30 cellular contexts compared by ENCODE assay signal in the genomic region with DNA sequence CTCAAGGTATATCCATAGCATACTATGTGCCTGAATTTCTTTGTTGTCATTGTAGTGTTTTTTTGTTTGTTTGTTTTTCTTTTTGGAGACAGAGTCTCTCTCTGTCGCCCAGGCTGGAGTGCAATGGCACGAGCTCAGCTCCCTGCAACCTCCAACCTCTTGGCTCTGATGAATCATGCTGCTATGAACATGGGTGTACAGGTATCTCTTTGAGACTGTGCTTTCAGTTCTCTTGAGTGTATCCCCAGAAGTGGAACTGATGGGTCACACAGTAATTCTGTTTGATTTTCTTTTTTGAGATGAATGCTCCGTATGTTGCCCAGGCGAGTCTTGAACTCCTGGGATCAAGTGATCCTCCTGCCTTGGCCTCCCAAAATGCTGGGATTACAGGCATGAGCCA.
"Had no signal": no experiment of that assay in that cellular context is flagged by ENCODE, and none has a peak within 500 bp of the region (broad histone marks: within the 10 kb centered on the region; RNA-seq: fewer than 3 reads in every experiment).

No MANE protein-coding gene starts in this region.

- H2AFZ ChIP-seq: hepatocyte had no signal

- H3K4me1 ChIP-seq: adrenal gland, body of pancreas, colonic mucosa, gastroesophageal sphincter, heart right ventricle had no signal

- H3K79me2 ChIP-seq: hepatocyte had no signal

- H3K4me1 Mint-ChIP-seq: activated naive CD8-positive, alpha-beta T cell treated with anti-CD3 and anti-CD28 coated beads for 36 hours; activated naive CD8-positive, alpha-beta T cell treated with anti-CD3 and anti-CD28 coated beads, Interleukin-2, amount 50 U/mL, for 24 hours had no signal

- H3K27ac ChIP-seq: adrenal gland, body of pancreas, cardiac muscle cell, colonic mucosa, foreskin keratinocyte, gastroesophageal sphincter, heart right ventricle, hepatocyte had no signal

- H3K9me3 Mint-ChIP-seq: activated CD8-positive, alpha-beta T cell treated with anti-CD3 and anti-CD28 coated beads for 36 hours; activated naive CD8-positive, alpha-beta T cell treated with anti-CD3 and anti-CD28 coated beads for 36 hours; activated naive CD8-positive, alpha-beta T cell treated with anti-CD3 and anti-CD28 coated beads, Interleukin-2, amount 50 U/mL, for 24 hours; activated T-helper 1 cell treated with anti-CD3 and anti-CD28 coated beads, Interleukin-12 subunit alpha, Interleukin-12 subunit beta, Interleukin-2, Interleukin-4 antibody, amounts not matched to agents 30 ng/mL and 10 ng/mL and 1 ng/mL, durations not matched to agents 14 hours and 24 hours and 36 hours had no signal

- H3K27ac Mint-ChIP-seq: activated CD8-positive, alpha-beta T cell treated with anti-CD3 and anti-CD28 coated beads for 36 hours; activated naive CD8-positive, alpha-beta T cell treated with anti-CD3 and anti-CD28 coated beads for 36 hours; activated naive CD8-positive, alpha-beta T cell treated with anti-CD3 and anti-CD28 coated beads, Interleukin-2, amount 50 U/mL, for 24 hours had no signal

- H3K4me3 ChIP-seq: adrenal gland, body of pancreas, cardiac muscle cell, colonic mucosa, gastroesophageal sphincter, heart right ventricle, hepatocyte had no signal

- H3K4me2 ChIP-seq: hepatocyte had no signal

- H3K4me3 Mint-ChIP-seq: activated CD8-positive, alpha-beta T cell treated with anti-CD3 and anti-CD28 coated beads for 36 hours; activated naive CD8-positive, alpha-beta T cell treated with anti-CD3 and anti-CD28 coated beads for 36 hours; activated naive CD8-positive, alpha-beta T cell treated with anti-CD3 and anti-CD28 coated beads, Interleukin-2, amount 50 U/mL, for 24 hours; activated T-helper 1 cell treated with anti-CD3 and anti-CD28 coated beads, Interleukin-12 subunit alpha, Interleukin-12 subunit beta, Interleukin-2, Interleukin-4 antibody, amounts not matched to agents 30 ng/mL and 10 ng/mL and 1 ng/mL, durations not matched to agents 14 hours and 24 hours and 36 hours had no signal

- H3K27me3 ChIP-seq: adrenal gland, body of pancreas, cardiac muscle cell, colonic mucosa, foreskin keratinocyte, gastroesophageal sphincter, heart right ventricle, hepatocyte had no signal

- ATAC-seq: activated CD8-positive, alpha-beta T cell treated with anti-CD3 and anti-CD28 coated beads for 36 hours; activated naive CD8-positive, alpha-beta T cell treated with anti-CD3 and anti-CD28 coated beads, Interleukin-2, amount 50 U/mL, for 24 hours; body of pancreas; esophagus mucosa; foreskin keratinocyte; gastroesophageal sphincter; heart right ventricle had no signal

- H3K27me3 Mint-ChIP-seq: activated CD8-positive, alpha-beta T cell treated with anti-CD3 and anti-CD28 coated beads for 36 hours; activated naive CD8-positive, alpha-beta T cell treated with anti-CD3 and anti-CD28 coated beads for 36 hours; activated naive CD8-positive, alpha-beta T cell treated with anti-CD3 and anti-CD28 coated beads, Interleukin-2, amount 50 U/mL, for 24 hours had no signal

- DNase-seq: activated CD4-positive, alpha-beta T cell treated with anti-CD3 and anti-CD28 coated beads for 48 hours; activated CD4-positive, alpha-beta T cell treated with anti-CD3 and anti-CD28 coated beads, Interleukin-2, amount 50 U/mL, for 1 hour; activated CD4-positive, alpha-beta T cell treated with anti-CD3 and anti-CD28 coated beads, Interleukin-2, amount 50 U/mL, for 48 hours; activated CD4-positive, CD25-positive, alpha-beta regulatory T cell; activated CD4-positive, CD25-positive, alpha-beta regulatory T cell treated with anti-CD3 and anti-CD28 coated beads, Interleukin-2, amount 50 U/mL, for 72 hours; activated CD8-positive, alpha-beta memory T cell treated with anti-CD3 and anti-CD28 coated beads for 24 hours; activated CD8-positive, alpha-beta T cell treated with anti-CD3 and anti-CD28 coated beads for 36 hours; activated gamma-delta T cell; activated naive CD4-positive, alpha-beta T cell; activated naive CD4-positive, alpha-beta T cell treated with anti-CD3 and anti-CD28 coated beads, Interleukin-2, amount 50 U/mL, for 16 hours; activated naive CD8-positive, alpha-beta T cell treated with anti-CD3 and anti-CD28 coated beads for 36 hours; activated naive CD8-positive, alpha-beta T cell treated with anti-CD3 and anti-CD28 coated beads, Interleukin-2, amount 50 U/mL, for 24 hours; activated T-cell treated with anti-CD3 and anti-CD28 coated beads, Interleukin-2, amount 50 U/mL, for 1 hour; activated T-cell treated with anti-CD3 and anti-CD28 coated beads, Interleukin-2, amount 50 U/mL, for 48 hours; adrenal gland; amygdala; aorta; body of pancreas; central memory CD4-positive, alpha-beta T cell; cerebellar nuclear complex; colonic mucosa; effector CD8-positive, alpha-beta T cell; heart right ventricle; T-helper 2 cell had no signal
